In genomic region chr21:46328151-46328550, GRCh38 we compare ENCODE assay signal across 14 cellular contexts. TPM values are rescaled to one million over a fixed set of nuclear protein-coding genes. Genes with fewer than 3 reads are reported as not detected.
DNase-seq lines count a peak whose midpoint lies in the region; ATAC-seq and TF ChIP-seq lines count a peak whose summit lies in the region.
"Had no signal": no experiment of that assay in that cellular context is flagged by ENCODE, and none has a peak within 500 bp of the region (broad histone marks: within the 10 kb centered on the region; RNA-seq: fewer than 3 reads in every experiment).

No MANE protein-coding gene starts in this region.

- ATAC-seq in Right ventricle myocardium inferior (no peak), left ventricle myocardium superior (no peak)

- DNase-seq in Right ventricle myocardium inferior (ENCODE audit: missing footprints), result peak; percentile 51
- DNase-seq in left ventricle myocardium superior, result no peak
- DNase-seq in OCI-M1 (lab: John Stamatoyannopoulos, UW), result no peak
- no peak for DNase-seq in activated T-cell treated with anti-CD3 and anti-CD28 coated beads, Interleukin-2, amount 50 U/mL, for 1 hour
- DNase-seq in NCI-H526 treated with DMSO at 0.1 percent for 48 hours (lab: John Stamatoyannopoulos, UW), result no peak
- DNase-seq: BE2C; C1 segment of cervical spinal cord; Caco-2; CD4-positive, CD25-positive, alpha-beta regulatory T cell; DMS153; DMS79; GDM1 had no signal

- peaks cover 13% of the 10 kb centered on the region for H3K4me1 Mint-ChIP-seq in nephron

- no peaks in the 10 kb centered on the region for H3K9me3 Mint-ChIP-seq in nephron
- H3K9me3 Mint-ChIP-seq: CD4-positive, CD25-positive, alpha-beta regulatory T cell had no signal

- intact Hi-C loops in Right ventricle myocardium inferior (cut with DNase I), result loop anchor here (10.0 kb wide), 1 partner anchor 127 kb away; the partner anchor contains the start of gene DIP2A
- intact Hi-C loops in left ventricle myocardium superior (cut with micrococcal nuclease), result no loop called here

- H3K4me3 Mint-ChIP-seq in nephron, result peak overlapping the region; percentile 54 to 57 (median 54)

- peak overlapping the region; percentile 99; the same call in 1 of the 2 replicates for H3K27ac ChIP-seq in VCaP

- TF ChIP-seq CTCF in VCaP (conservative IDR thresholded peaks at IDR 0.05) (no peak), nephron (IDR thresholded peaks at IDR 0.05; ENCODE audit: unreplicated experiment in 3 of 3) (no peak)

- H3K27ac Mint-ChIP-seq in nephron, result no peak overlapping the region

- H3K27me3 Mint-ChIP-seq in nephron (ENCODE audit: low read depth), result no peaks in the 10 kb centered on the region
- H3K27me3 Mint-ChIP-seq: CD4-positive, CD25-positive, alpha-beta regulatory T cell had no signal

- H3K36me3 Mint-ChIP-seq in nephron (ENCODE audit: low read depth), result peaks cover 44% of the 10 kb centered on the region

RNA-seq across cellular contexts. Expression of gene PCNT, which starts 4.2 kb away (rescaled TPM):
- total RNA-seq in Right ventricle myocardium inferior (27.3 TPM), left ventricle myocardium superior (36.4 TPM)

RNA-seq across cellular contexts. Expression of gene C21orf58, which starts 4.5 kb away (rescaled TPM):
- total RNA-seq in Right ventricle myocardium inferior, result 1.2 TPM
- 1.2 TPM for total RNA-seq in left ventricle myocardium superior

RNA-seq across cellular contexts. Expression of gene YBEY, which starts 42.0 kb away (rescaled TPM):
- total RNA-seq in Right ventricle myocardium inferior, result 18.6 TPM
- total RNA-seq in left ventricle myocardium superior, result 18.3 TPM

RNA-seq across cellular contexts. Expression of gene MCM3AP, which starts 42.7 kb away (rescaled TPM):
- total RNA-seq in Right ventricle myocardium inferior (56.9 TPM), left ventricle myocardium superior (62.9 TPM)
